ENCODE assay signal across 8 cellular contexts in the genomic region with DNA sequence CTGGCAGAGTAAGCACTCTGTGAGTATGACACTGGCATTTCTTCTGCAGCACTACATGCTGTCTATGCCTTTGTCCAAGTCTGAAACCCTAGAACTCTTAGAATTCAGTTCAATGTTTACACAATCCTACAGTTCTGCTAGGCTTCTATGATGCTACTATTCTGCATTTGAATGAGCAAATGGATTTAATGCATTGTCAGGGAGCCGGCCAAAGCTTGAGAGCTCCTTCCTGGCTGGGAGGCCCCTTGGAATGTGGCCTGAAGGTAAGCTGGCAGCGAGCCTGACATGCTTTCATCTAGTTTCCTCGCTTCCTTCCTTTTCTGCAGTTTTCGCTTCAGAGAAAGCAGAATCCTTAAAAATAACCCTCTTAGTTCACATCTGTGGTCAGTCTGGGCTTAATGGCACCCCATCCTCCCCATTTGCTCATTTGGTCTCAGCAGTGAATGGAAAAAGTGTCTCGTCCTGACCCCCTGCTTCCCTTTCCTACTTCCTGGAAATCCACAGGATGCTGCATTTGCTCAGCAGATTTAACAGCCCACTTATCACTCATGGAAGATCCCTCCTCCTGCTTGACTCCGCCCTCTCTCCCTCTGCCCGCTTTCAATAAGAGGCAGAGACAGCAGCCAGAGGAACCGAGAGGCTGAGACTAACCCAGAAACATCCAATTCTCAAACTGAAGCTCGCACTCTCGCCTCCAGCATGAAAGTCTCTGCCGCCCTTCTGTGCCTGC. TPM values are rescaled to one million over a fixed set of nuclear protein-coding genes. Genes with fewer than 3 reads are reported as not detected.
DNase-seq lines count a peak whose midpoint lies in the region; TF ChIP-seq lines count a peak whose summit lies in the region.

TSS of gene CCL2 (plus strand) at position 635 of the 730 bp plus-strand sequence. CDS start at position 700, 65 bp downstream.

- peak within 1 kb of the TSS in 1 of 3 donors; percentile 1 for H3K4me3 ChIP-seq in thyroid gland (replicated peaks in 1 of 3)

- WGBS in thyroid gland, 2 donors: 6 to 8% methylated on average over 11 of the region's 11 CpGs

- peak in 1 of 2 donors; percentile 75 for TF ChIP-seq POLR2A in thyroid gland (IDR thresholded peaks at IDR 0.05)

- H3K27me3 ChIP-seq in thyroid gland: no peaks in the 10 kb centered on the region

- H3K9me3 ChIP-seq in thyroid gland: no peaks in the 10 kb centered on the region

- TF ChIP-seq CTCF in thyroid gland (IDR thresholded peaks at IDR 0.05): no peak

- peak within 1 kb of the TSS; percentile 75 to 92 (median 76) for H3K27ac ChIP-seq in thyroid gland

- no peaks in the 10 kb centered on the region for H3K36me3 ChIP-seq in thyroid gland

- peak; percentile 73 for DNase-seq in CD1c-positive myeloid dendritic cell (ENCODE audit: extremely low spot score)
- peak; percentile 77 for DNase-seq in NCI-H2227 treated with DMSO at 0.1 percent for 48 hours (lab: John Stamatoyannopoulos, UW)
- DNase-seq in dermis microvascular lymphatic vessel endothelial cell (ENCODE audit: low read depth in 2 of 2): peak; percentile 77 to 87
- DNase-seq in left kidney (ENCODE audit: low read depth, low spot score): peak; percentile 85
- peak; percentile 89 to 91 for DNase-seq in thyroid gland
- no peak for DNase-seq in stimulated activated CD4-positive, alpha-beta T cell treated with anti-CD3 and anti-CD28 coated beads, Interleukin-2, amount 100 ng/mL, for 48 hours
- DNase-seq in effector CD4-positive, alpha-beta T cell: no peak
- DNase-seq in COR-L47 (lab: John Stamatoyannopoulos, UW): no peak

- intact Hi-C loops in thyroid gland (cut with DNase I): no loop called here

- peaks cover 51 to 61% of the 10 kb centered on the region in 2 donors for H3K4me1 ChIP-seq in thyroid gland

RNA-seq across cellular contexts. Expression of gene CCL2, which starts in this region (rescaled TPM):
- total RNA-seq in dermis microvascular lymphatic vessel endothelial cell (67.7 and 102 TPM in 2 replicates), thyroid gland (10 to 100 TPM; 11.7 to 39.4 (median 23.6) TPM)

Comparison
In these comparisons a context has a peak if more than half of its experiments do, and no peak if none do; other contexts are left out.
1. DNase-seq: peak in CD1c-positive myeloid dendritic cell (single experiment), NCI-H2227 treated with DMSO at 0.1 percent for 48 hours (single experiment), dermis microvascular lymphatic vessel endothelial cell (2 of 2), left kidney (single experiment) and thyroid gland (2 of 2); none in stimulated activated CD4-positive, alpha-beta T cell treated with anti-CD3 and anti-CD28 coated beads, Interleukin-2, amount 100 ng/mL, for 48 hours (0 of 2), effector CD4-positive, alpha-beta T cell (single experiment) and COR-L47 (single experiment).